16 cellular contexts compared by ENCODE assay signal in genomic region chr12:12180575-12180974, GRCh38.
DNase-seq lines count a peak whose midpoint lies in the region; ATAC-seq, FAIRE-seq and TF ChIP-seq lines count a peak whose summit lies in the region.
"Had no signal": no experiment of that assay in that cellular context is flagged by ENCODE, and none has a peak within 500 bp of the region (broad histone marks: within the 10 kb centered on the region; RNA-seq: fewer than 3 reads in every experiment).

No MANE protein-coding gene starts in this region.

- H2BK15ac ChIP-seq in mesenchymal stem cell (ENCODE audit: low read depth, poor library complexity, severe bottlenecking) (no peak overlapping the region), H9 (ENCODE audit: low read depth, low read length) (no peak overlapping the region)

- no CpG with 5 or more reads among the region's 1 CpG for WGBS in mesenchymal stem cell
- WGBS in H9 (ENCODE audit: extremely low coverage, insufficient read length, low lambda C conversion rate): no CpG with 5 or more reads among the region's 1 CpG
- 100% methylated on average over 1 of the region's 1 CpG for WGBS in HepG2 (ENCODE audit: low lambda C conversion rate)

- intact Hi-C loops in HepG2 (cut with micrococcal nuclease; ENCODE audit: unreplicated experiment) (no loop called here), Calu3 (cut with micrococcal nuclease; ENCODE audit: unreplicated experiment) (loop anchor here (5.0 kb wide), 2 partner anchors 42 to 87 kb away; partner anchors contain the start of gene LRP6)

- no peaks in the 10 kb centered on the region for H3F3A ChIP-seq in GM23338 (replicated peaks; ENCODE audit: low read depth)

- H3K4me1 Mint-ChIP-seq in GM23338: peaks cover 3% of the 10 kb centered on the region; the same call in 2 of the 3 replicates
- H3K4me1 Mint-ChIP-seq in brain: peaks cover 74% of the 10 kb centered on the region
- peaks cover 2 to 5% of the 10 kb centered on the region in 2 experiments; a peak in 3 of 4 replicates for H3K4me1 Mint-ChIP-seq in H9
- peaks cover 59% of the 10 kb centered on the region for H3K4me1 Mint-ChIP-seq in Calu3 (ENCODE audit: low read depth, unreplicated experiment)
- H3K4me1 Mint-ChIP-seq: CD8-positive, alpha-beta memory T cell had no signal

- H3K4ac ChIP-seq in mesenchymal stem cell (ENCODE audit: low read depth in 1 of 2, low read length in 2 of 2) (no peak overlapping the region), H9 (ENCODE audit: low read depth, low read length) (no peak overlapping the region)

- POLR2A ChIA-PET in HepG2 (lab: Yijun Ruan, JAX): no interaction called here

- no peak overlapping the region for H2BK120ac ChIP-seq in mesenchymal stem cell (ENCODE audit: low read depth, low read length)
- H2BK120ac ChIP-seq in H9 (ENCODE audit: low read depth, low read length, poor library complexity, severe bottlenecking): no peak overlapping the region

- no peak for TF ChIP-seq POLR2A in HepG2 (IDR thresholded peaks at IDR 0.05; ENCODE audit: insufficient read depth in 1 of 2, low read depth in 2 of 2, low read length in 2 of 2)

- TF ChIP-seq EP300 in HepG2 (IDR thresholded peaks at IDR 0.05; ENCODE audit: low read depth in 2 of 2, low read length in 2 of 2) (no peak), HepG2 (CRISPR knock-in tag; IDR thresholded peaks at IDR 0.05; ENCODE audit: borderline replicate concordance) (no peak)

- H4K5ac ChIP-seq in H9 (ENCODE audit: insufficient read length, low read depth, low read length): no peak overlapping the region

- DNase-seq in GM23338 (ENCODE audit: low spot score) (no peak), mesenchymal stem cell (no peak), H9 (no peak), HepG2 (ENCODE audit: low spot score) (no peak), Calu3 (no peak)
- no peak for DNase-seq in activated naive CD4-positive, alpha-beta T cell (lab: John Stamatoyannopoulos, UW)
- DNase-seq: CD8-positive, alpha-beta memory T cell; DND-41; GDM1; NCI-H2029; NCI-H2171 treated with DMSO at 0.1 percent for 48 hours; NCI-H446 treated with DMSO at 0.1 percent for 48 hours; PC-3 had no signal

- H3K4me2 ChIP-seq in GM23338 (no peak overlapping the region), mesenchymal stem cell (ENCODE audit: low read length, poor library complexity, severe bottlenecking) (no peak overlapping the region), H9 (ENCODE audit: insufficient read depth, insufficient read length, low read length) (no peak overlapping the region), HepG2 (ENCODE audit: low read depth, low read length) (no peak overlapping the region)
- H3K4me2 ChIP-seq: BLaER1 had no signal

- H3K4me3 ChIP-seq in GM23338 (no peak overlapping the region), mesenchymal stem cell (ENCODE audit: insufficient read depth in 1 of 2, low read depth in 1 of 2, low read length in 2 of 2) (no peak overlapping the region), HepG2 (replicated peaks in 1 of 3; ENCODE audit: insufficient read depth in 1 of 3, low read depth in 2 of 3, low read length in 3 of 3) (no peak overlapping the region)
- H3K4me3 ChIP-seq: BLaER1 had no signal

- FAIRE-seq in HepG2 (lab: Jason Lieb, UNC): no peak

- H3K23me2 ChIP-seq in H9 (ENCODE audit: insufficient read length, low read depth, low read length, poor library complexity, severe bottlenecking): no peaks in the 10 kb centered on the region

- H2BK5ac ChIP-seq in mesenchymal stem cell (ENCODE audit: low read depth, low read length, poor library complexity, severe bottlenecking) (no peak overlapping the region), H9 (ENCODE audit: insufficient read length, low read length) (no peak overlapping the region)

- CTCF ChIA-PET in HepG2 (lab: Yijun Ruan, JAX; ENCODE audit: low intra/inter-chr PET ratio, low total read pairs) (no interaction called here), Calu3 (lab: Charles Lee) (interaction anchor here (0.5 to 1.1 kb wide), 4 partner anchors 8 to 506 kb away, joined by 3 read pairs; no protein-coding TSS in a partner anchor)

- H3K14ac ChIP-seq in mesenchymal stem cell (ENCODE audit: low read length in 2 of 2) (no peak overlapping the region), H9 (ENCODE audit: insufficient read depth, low read length) (no peak overlapping the region)

- H2BK20ac ChIP-seq in H9 (ENCODE audit: low read depth, low read length, poor library complexity, severe bottlenecking): no peak overlapping the region

- BruUV-seq in HepG2 (replicated peaks; lab: Mats Ljungman, UMichigan) (no TSS peak), Calu3 (replicated peaks; lab: Mats Ljungman, UMichigan) (no TSS peak)

- H4K8ac ChIP-seq in mesenchymal stem cell (ENCODE audit: low read length): no peak overlapping the region
- no peak overlapping the region for H4K8ac ChIP-seq in H9 (replicated peaks; ENCODE audit: insufficient read length, low read depth, low read length)

- H3K27me3 ChIP-seq in GM23338 (ENCODE audit: insufficient read depth) (no peaks in the 10 kb centered on the region), mesenchymal stem cell (ENCODE audit: control insufficient read depth in 1 of 2, insufficient read depth in 1 of 2, low read length in 2 of 2) (no peaks in the 10 kb centered on the region), H9 (ENCODE audit: insufficient read depth, low read length) (no peaks in the 10 kb centered on the region), HepG2 (ENCODE audit: control insufficient read depth in 1 of 2, insufficient read depth in 2 of 2, low read length in 2 of 2) (no peaks in the 10 kb centered on the region)
- H3K27me3 ChIP-seq: BLaER1 had no signal

- in situ Hi-C loops in HepG2 (cut with HindIII; ENCODE audit: extremely low pct_ligation_motif_present, low pct_unique_long_range_greater_than_20kb): no loop called here

- H4K91ac ChIP-seq in mesenchymal stem cell (ENCODE audit: low read length) (no peak overlapping the region), H9 (ENCODE audit: insufficient read length, low read depth, low read length) (no peak overlapping the region)

- H3K4me3 Mint-ChIP-seq in GM23338 (no peak overlapping the region), brain (peak overlapping the region in 1 of 5 experiments; percentile 5), H9 (no peak overlapping the region), Calu3 (ENCODE audit: low read depth, unreplicated experiment) (no peak overlapping the region)
- H3K4me3 Mint-ChIP-seq: CD8-positive, alpha-beta memory T cell had no signal

- peak overlapping the region; percentile 77 for H3K27ac Mint-ChIP-seq in GM23338
- H3K27ac Mint-ChIP-seq in brain: peak overlapping the region in 3 of 5 experiments; percentile 18 to 73 (median 41)
- peak overlapping the region in 1 of 3 experiments; percentile 22; a peak in 2 of 7 replicates for H3K27ac Mint-ChIP-seq in H9
- H3K27ac Mint-ChIP-seq in Calu3 (ENCODE audit: unreplicated experiment): no peak overlapping the region
- H3K27ac Mint-ChIP-seq: CD8-positive, alpha-beta memory T cell had no signal

- H3K56ac ChIP-seq in H9 (ENCODE audit: insufficient read length, low read depth, low read length): no peak overlapping the region

- no peak overlapping the region for H2AK5ac ChIP-seq in mesenchymal stem cell (ENCODE audit: low read length, severe bottlenecking)
- H2AK5ac ChIP-seq in H9 (ENCODE audit: insufficient read length, low read length): no peak overlapping the region

- H3K9ac ChIP-seq in mesenchymal stem cell (ENCODE audit: low read length): peak overlapping the region; percentile 13
- no peak overlapping the region for H3K9ac ChIP-seq in H9 (ENCODE audit: extremely low read depth, insufficient read length, low read length)
- H3K9ac ChIP-seq in HepG2 (ENCODE audit: insufficient read depth, low read depth, low read length): no peak overlapping the region
- H3K9ac ChIP-seq: BLaER1 had no signal

- H4K20me1 ChIP-seq in GM23338 (replicated peaks; ENCODE audit: insufficient read depth) (0 out of 2 replicates have a peak, but pooled peaks cover 3% of the 10 kb centered on the region), H9 (ENCODE audit: control insufficient read depth, insufficient read depth, insufficient read length) (no peaks in the 10 kb centered on the region), HepG2 (ENCODE audit: insufficient read depth, low read length) (no peaks in the 10 kb centered on the region)

- H3K23ac ChIP-seq in mesenchymal stem cell (ENCODE audit: low read length in 2 of 2) (no peak overlapping the region), H9 (ENCODE audit: insufficient read length, low read depth, low read length) (no peak overlapping the region)

- H2BK12ac ChIP-seq in mesenchymal stem cell (ENCODE audit: low read length in 2 of 2): no peak overlapping the region
- no peak overlapping the region for H2BK12ac ChIP-seq in H9 (ENCODE audit: insufficient read length, low read depth, low read length)

- no peak for ATAC-seq in GM23338
- no peak for ATAC-seq in HepG2
- ATAC-seq: PC-3 had no signal

- 0 out of 2 replicates have a peak overlapping the region, but pooled peaks have one; percentile 0 for H3K27ac ChIP-seq in GM23338 (ENCODE audit: low read depth)
- no peak overlapping the region for H3K27ac ChIP-seq in mesenchymal stem cell (ENCODE audit: low read length, poor library complexity, severe bottlenecking)
- no peak overlapping the region for H3K27ac ChIP-seq in H9 (ENCODE audit: insufficient read length, low read depth, low read length)
- H3K27ac ChIP-seq in HepG2 (ENCODE audit: extremely low read length, insufficient read depth, low read length): no peak overlapping the region
- H3K27ac ChIP-seq: BLaER1, RWPE1 had no signal

- H3K36me3 Mint-ChIP-seq in GM23338 (ENCODE audit: low read depth) (peaks cover 14% of the 10 kb centered on the region; the same call in 2 of the 3 replicates), brain (peaks cover 71% of the 10 kb centered on the region), H9 (ENCODE audit: insufficient read depth in 1 of 3, low read depth in 3 of 3) (peaks cover 5 to 23% (median 19%) of the 10 kb centered on the region in 3 experiments; a peak in 5 of 7 replicates), Calu3 (ENCODE audit: insufficient read depth, unreplicated experiment) (peaks cover 20% of the 10 kb centered on the region)
- H3K36me3 Mint-ChIP-seq: CD8-positive, alpha-beta memory T cell had no signal

- H3K79me1 ChIP-seq in mesenchymal stem cell (replicated peaks; ENCODE audit: low read length, poor library complexity, severe bottlenecking): peaks cover 14% of the 10 kb centered on the region
- no peaks in the 10 kb centered on the region for H3K79me1 ChIP-seq in H9 (ENCODE audit: insufficient read depth, low read depth, low read length, poor library complexity, severe bottlenecking)

- H3K9me3 Mint-ChIP-seq in GM23338 (no peaks in the 10 kb centered on the region), brain (no peaks in the 10 kb centered on the region), H9 (no peaks in the 10 kb centered on the region), Calu3 (ENCODE audit: low read depth, unreplicated experiment) (no peaks in the 10 kb centered on the region)
- H3K9me3 Mint-ChIP-seq: CD8-positive, alpha-beta memory T cell had no signal

- H3K36me3 ChIP-seq in GM23338 (ENCODE audit: insufficient read depth) (peaks cover 10% of the 10 kb centered on the region), mesenchymal stem cell (ENCODE audit: control insufficient read depth in 1 of 2, insufficient read depth in 2 of 2, low read depth in 1 of 2, low read length in 2 of 2) (peaks cover 0 to 4% of the 10 kb centered on the region in 2 experiments), HepG2 (replicated peaks in 1 of 2; ENCODE audit: control insufficient read depth in 1 of 2, insufficient read depth in 2 of 2, low read length in 2 of 2) (peaks cover 9 to 46% of the 10 kb centered on the region in 2 experiments)

- H3K27me3 Mint-ChIP-seq in GM23338 (ENCODE audit: insufficient read depth, low read depth, poor library complexity) (no peaks in the 10 kb centered on the region), brain (no peaks in the 10 kb centered on the region), H9 (ENCODE audit: low read depth) (no peaks in the 10 kb centered on the region), Calu3 (ENCODE audit: unreplicated experiment) (no peaks in the 10 kb centered on the region)

- no peak for TF ChIP-seq RAD21 in HepG2 (CRISPR knock-in tag; IDR thresholded peaks at IDR 0.05)

- no peak overlapping the region for H3T11ph ChIP-seq in H9 (ENCODE audit: low read length)

- no peaks in the 10 kb centered on the region for H3K9me3 ChIP-seq in mesenchymal stem cell (ENCODE audit: control insufficient read depth, low read length)
- no peaks in the 10 kb centered on the region for H3K9me3 ChIP-seq in H9 (ENCODE audit: control insufficient read depth, low read depth, low read length)
- no peaks in the 10 kb centered on the region for H3K9me3 ChIP-seq in HepG2 (ENCODE audit: low read length)
- H3K9me3 ChIP-seq: BLaER1 had no signal

- no peaks in the 10 kb centered on the region for H3K4me1 ChIP-seq in GM23338 (ENCODE audit: insufficient read depth)
- H3K4me1 ChIP-seq in mesenchymal stem cell (ENCODE audit: control insufficient read depth, insufficient read depth, low read depth, low read length): no peaks in the 10 kb centered on the region
- no peaks in the 10 kb centered on the region for H3K4me1 ChIP-seq in H9 (ENCODE audit: insufficient read depth, low read length)
- H3K4me1 ChIP-seq in HepG2 (ENCODE audit: insufficient read depth, low read length): 0 out of 2 replicates have a peak, but pooled peaks cover 5% of the 10 kb centered on the region
- H3K4me1 ChIP-seq: BLaER1 had no signal

- H2AFZ ChIP-seq in GM23338: no peak overlapping the region
- no peak overlapping the region for H2AFZ ChIP-seq in mesenchymal stem cell (ENCODE audit: low read depth, low read length)
- no peak overlapping the region for H2AFZ ChIP-seq in H9 (ENCODE audit: low read length)
- H2AFZ ChIP-seq in HepG2 (ENCODE audit: low read length): no peak overlapping the region

- H3K18ac ChIP-seq in mesenchymal stem cell (ENCODE audit: low read depth in 1 of 2, low read length in 2 of 2) (no peak overlapping the region), H9 (ENCODE audit: insufficient read length, low read depth, low read length) (no peak overlapping the region)

- TF ChIP-seq CTCF in GM23338 (conservative IDR thresholded peaks at IDR 0.05; ENCODE audit: low read depth in 2 of 2) (no peak), brain (conservative IDR thresholded peaks at IDR 0.05) (no peak), H9 (conservative IDR thresholded peaks at IDR 0.05) (no peak), HepG2 (CRISPR knock-in tag; IDR thresholded peaks at IDR 0.05) (no peak), Calu3 (IDR thresholded peaks at IDR 0.05; ENCODE audit: unreplicated experiment) (no peak)

- H3K9me2 ChIP-seq in GM23338 (ENCODE audit: insufficient read depth): no peaks in the 10 kb centered on the region

- H3K79me2 ChIP-seq in GM23338 (replicated peaks; ENCODE audit: insufficient read depth): peaks cover 67% of the 10 kb centered on the region
- no peaks in the 10 kb centered on the region for H3K79me2 ChIP-seq in H9 (ENCODE audit: insufficient read depth, low read length)
- H3K79me2 ChIP-seq in HepG2 (ENCODE audit: insufficient read depth, low read length): peaks cover 5% of the 10 kb centered on the region
